ENCODE assay signal across 17 cellular contexts in the genomic region with DNA sequence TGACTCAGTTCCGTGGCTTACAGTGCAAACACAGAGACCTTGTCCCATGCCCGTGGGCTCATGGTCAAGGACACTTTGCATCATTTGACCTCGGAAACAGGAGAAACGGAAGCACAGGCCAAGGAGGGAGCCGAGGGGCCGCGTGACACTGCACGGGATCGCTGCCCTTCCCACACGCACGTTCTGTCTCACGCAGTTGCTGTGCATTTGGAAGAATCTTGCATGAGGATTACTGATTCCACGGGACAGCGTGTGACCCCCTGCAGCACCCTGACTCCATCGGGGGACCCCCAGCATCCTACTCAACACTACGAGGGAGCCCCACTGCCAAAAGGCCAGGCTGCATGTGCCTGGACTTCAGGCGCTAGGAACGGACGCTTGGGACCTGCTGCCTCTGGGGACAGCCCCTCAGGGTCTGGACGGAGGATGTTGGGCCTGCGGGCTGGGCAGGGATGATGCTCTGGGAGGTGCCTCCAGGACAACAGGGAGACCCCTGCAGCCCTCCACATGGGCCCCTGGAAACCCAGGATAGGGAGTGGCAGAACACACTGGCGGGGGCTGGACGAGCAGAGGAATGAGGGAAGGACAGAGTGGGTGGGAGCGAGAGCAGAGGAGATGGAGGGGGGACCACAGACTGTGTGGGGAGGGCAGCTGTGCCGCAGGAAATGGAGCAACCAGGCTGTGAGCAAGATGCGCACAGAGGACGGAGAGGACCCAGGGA.
"Had no signal": no experiment of that assay in that cellular context is flagged by ENCODE, and none has a peak within 500 bp of the region (broad histone marks: within the 10 kb centered on the region; RNA-seq: fewer than 3 reads in every experiment).

No MANE protein-coding gene starts in this region.

- H3K27me3 Mint-ChIP-seq: activated B cell treated with CpG ODN at 0.5 μM for 24 hours; activated CD8-positive, alpha-beta T cell treated with anti-CD3 and anti-CD28 coated beads for 36 hours; stimulated activated naive B cell treated with anti-CD40 and anti-IgM and Interleukin-4, amounts not matched to agents 10 μg/mL and 1 μg/mL and 100 μg/mL, for 72 hours had no signal

- H3K4me3 ChIP-seq: ovary, tibial nerve had no signal

- H3K36me3 ChIP-seq: ovary had no signal

- H3K4me3 Mint-ChIP-seq: activated B cell treated with CpG ODN at 0.5 μM for 24 hours; activated CD8-positive, alpha-beta T cell treated with anti-CD3 and anti-CD28 coated beads for 36 hours; activated T-cell treated with anti-CD3 and anti-CD28 coated beads, Interleukin-2, amount 50 U/mL, for 72 hours; nephron; stimulated activated naive B cell treated with anti-CD40 and anti-IgM and Interleukin-4, amounts not matched to agents 10 μg/mL and 1 μg/mL and 100 μg/mL, for 72 hours had no signal

- H3K9me3 Mint-ChIP-seq: activated B cell treated with CpG ODN at 0.5 μM for 24 hours; activated CD8-positive, alpha-beta T cell treated with anti-CD3 and anti-CD28 coated beads for 36 hours; activated T-cell treated with anti-CD3 and anti-CD28 coated beads, Interleukin-2, amount 50 U/mL, for 72 hours; nephron; stimulated activated naive B cell treated with anti-CD40 and anti-IgM and Interleukin-4, amounts not matched to agents 10 μg/mL and 1 μg/mL and 100 μg/mL, for 72 hours had no signal

- H3K27ac Mint-ChIP-seq: activated B cell treated with CpG ODN at 0.5 μM for 24 hours; activated CD8-positive, alpha-beta T cell treated with anti-CD3 and anti-CD28 coated beads for 36 hours; activated T-cell treated with anti-CD3 and anti-CD28 coated beads, Interleukin-2, amount 50 U/mL, for 72 hours; nephron; stimulated activated naive B cell treated with anti-CD40 and anti-IgM and Interleukin-4, amounts not matched to agents 10 μg/mL and 1 μg/mL and 100 μg/mL, for 72 hours had no signal

- H3K27me3 ChIP-seq: ovary, tibial nerve had no signal

- ATAC-seq: activated CD8-positive, alpha-beta T cell treated with anti-CD3 and anti-CD28 coated beads for 36 hours; activated T-cell treated with anti-CD3 and anti-CD28 coated beads, Interleukin-2, amount 50 U/mL, for 72 hours; stimulated activated naive B cell treated with anti-CD40 and anti-IgM and Interleukin-4, amounts not matched to agents 10 μg/mL and 1 μg/mL and 100 μg/mL, for 72 hours had no signal

- H3K9me3 ChIP-seq: ovary, tibial nerve had no signal

- DNase-seq: activated B cell treated with CpG ODN at 0.5 μM for 24 hours; activated CD4-positive, alpha-beta T cell treated with anti-CD3 and anti-CD28 coated beads for 48 hours; activated CD8-positive, alpha-beta T cell treated with anti-CD3 and anti-CD28 coated beads for 36 hours; activated naive CD4-positive, alpha-beta T cell treated with anti-CD3 and anti-CD28 coated beads, Interleukin-2, amount 50 U/mL, for 16 hours; activated T-cell treated with anti-CD3 and anti-CD28 coated beads, Interleukin-2, amount 50 U/mL, for 72 hours; mesendoderm; stimulated activated CD4-positive, alpha-beta T cell treated with anti-CD3 and anti-CD28 coated beads, Interleukin-2, amount 100 ng/mL, for 48 hours; stimulated activated naive B cell treated with anti-CD40 and anti-IgM and Interleukin-4, amounts not matched to agents 10 μg/mL and 1 μg/mL and 100 μg/mL, for 72 hours; T-helper 2 cell had no signal

- H3K36me3 Mint-ChIP-seq: stimulated activated naive B cell treated with anti-CD40 and anti-IgM and Interleukin-4, amounts not matched to agents 10 μg/mL and 1 μg/mL and 100 μg/mL, for 72 hours had no signal

- FAIRE-seq: astrocyte, colon, endometrium, keratinocyte, TTC549 had no signal

- H3K4me1 ChIP-seq: tibial nerve had no signal

- H3K27ac ChIP-seq: ovary, tibial nerve had no signal

- H3K4me1 Mint-ChIP-seq: activated B cell treated with CpG ODN at 0.5 μM for 24 hours; nephron; stimulated activated naive B cell treated with anti-CD40 and anti-IgM and Interleukin-4, amounts not matched to agents 10 μg/mL and 1 μg/mL and 100 μg/mL, for 72 hours had no signal
